Comparison of ENCODE assay signal across 8 cellular contexts in the genomic region with DNA sequence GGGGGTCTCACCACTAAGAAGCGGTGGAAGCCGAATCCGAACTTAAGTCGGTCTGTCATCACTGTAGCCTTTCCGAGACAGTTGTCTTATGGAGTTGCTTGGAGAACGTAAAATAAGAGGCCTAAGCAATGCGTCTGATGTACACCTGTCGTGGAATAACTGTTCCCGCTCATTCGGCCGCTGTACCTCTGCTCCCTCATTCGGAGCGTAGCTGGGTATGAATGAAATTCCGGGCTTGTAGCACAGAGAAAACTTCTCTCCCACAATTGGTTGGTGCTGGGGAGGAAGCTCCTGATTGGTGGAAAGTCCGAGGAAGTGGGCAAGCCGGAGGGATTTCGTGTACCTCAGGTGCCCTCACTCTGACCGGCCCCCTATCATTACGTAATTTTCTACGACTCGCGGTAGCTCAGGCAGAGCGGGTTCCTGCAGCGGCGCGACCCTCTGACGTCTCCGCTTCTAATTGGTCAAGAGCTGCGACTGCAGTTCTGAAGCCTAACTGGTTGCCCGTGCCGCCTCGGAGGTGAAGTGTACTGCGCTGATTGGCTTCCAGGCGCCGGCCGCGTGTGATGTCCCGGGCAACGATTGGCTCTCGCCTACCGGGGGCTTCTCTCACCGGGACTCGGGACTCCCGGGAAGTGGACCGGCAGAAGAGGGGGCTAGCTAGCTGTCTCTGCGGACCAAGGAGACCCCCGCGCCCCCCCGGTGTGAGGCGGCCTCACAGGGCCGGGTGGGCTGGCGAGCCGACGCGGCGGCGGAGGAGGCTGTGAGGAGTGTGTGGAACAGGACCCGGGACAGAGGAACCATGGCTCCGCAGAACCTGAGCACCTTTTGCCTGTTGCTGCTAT. TPM values are rescaled to one million over a fixed set of nuclear protein-coding genes. Genes with fewer than 3 reads are reported as not detected.
A peak's percentile ranks its signal among the peaks of the same experiment; 100 is the strongest.
DNase-seq lines count a peak whose midpoint lies in the region; ATAC-seq, FAIRE-seq and TF ChIP-seq lines count a peak whose summit lies in the region.

TSS of gene DNAJB11 (plus strand) at position 625 of the 845 bp plus-strand sequence. CDS start at position 803, 178 bp downstream.

- no peak for TF ChIP-seq EP300 in transverse colon (IDR thresholded peaks at IDR 0.05; ENCODE audit: low read depth)

- peak within 1 kb of the TSS; percentile 77 for H3K4ac ChIP-seq in trophoblast cell (ENCODE audit: low read depth, low read length)

- peak within 1 kb of the TSS; percentile 84 for H4K91ac ChIP-seq in trophoblast cell (ENCODE audit: low read depth, low read length)

- H3K9me3 ChIP-seq in adrenal gland (replicated peaks in 1 of 3): no peaks in the 10 kb centered on the region
- H3K9me3 ChIP-seq in trophoblast cell (ENCODE audit: insufficient read depth, low read depth, low read length): peaks cover 5% of the 10 kb centered on the region
- H3K9me3 ChIP-seq in transverse colon: no peaks in the 10 kb centered on the region

- H3K9ac ChIP-seq in trophoblast cell (ENCODE audit: low read length): peak within 1 kb of the TSS; percentile 98

- H4K8ac ChIP-seq in trophoblast cell (ENCODE audit: low read depth, low read length): peak within 1 kb of the TSS; percentile 97

- peak within 1 kb of the TSS; percentile 100 for H3K4me2 ChIP-seq in trophoblast cell (ENCODE audit: low read length)

- H2AFZ ChIP-seq in trophoblast cell (ENCODE audit: insufficient read depth, low read length, poor library complexity): peak within 1 kb of the TSS; percentile 95

- H3K23ac ChIP-seq in trophoblast cell (ENCODE audit: low read length): peak within 1 kb of the TSS; percentile 78

- H2BK120ac ChIP-seq in trophoblast cell (ENCODE audit: insufficient read depth, low read length, poor library complexity): peak within 1 kb of the TSS; percentile 65

- in situ Hi-C loops in transverse colon (cut with MboI; ENCODE audit: low pct_ligation_motif_present in 1 of 4, low pct_unique_long_range_greater_than_20kb in 1 of 4, low sequenced_read_pairs in 3 of 4): no loop called here

- H3K14ac ChIP-seq in trophoblast cell (ENCODE audit: low read length): peak within 1 kb of the TSS; percentile 69

- peaks cover 0 to 21% of the 10 kb centered on the region in 2 donors for H3K36me3 ChIP-seq in adrenal gland (replicated peaks in 1 of 2)
- H3K36me3 ChIP-seq in trophoblast cell (ENCODE audit: control insufficient read depth in 1 of 2, insufficient read depth in 2 of 2, low read length in 2 of 2): peaks cover 2 to 6% of the 10 kb centered on the region in 2 experiments
- peaks cover 0 to 18% (median 6%) of the 10 kb centered on the region in 4 donors for H3K36me3 ChIP-seq in transverse colon

- H3K4me3 ChIP-seq in adrenal gland (peak within 1 kb of the TSS; percentile 75 to 96 (median 89)), trophoblast cell (ENCODE audit: low read depth, low read length) (peak within 1 kb of the TSS; percentile 99), transverse colon (peak within 1 kb of the TSS; percentile 77 to 98 (median 78))

- H3K79me1 ChIP-seq in trophoblast cell (ENCODE audit: low read length): peaks cover 7% of the 10 kb centered on the region

- peak within 1 kb of the TSS; percentile 67 for H2BK5ac ChIP-seq in trophoblast cell (ENCODE audit: low read depth, low read length, poor library complexity)

- H3K79me2 ChIP-seq in trophoblast cell (ENCODE audit: control insufficient read depth, insufficient read depth, low read length, poor library complexity): peaks cover 11% of the 10 kb centered on the region

- H3K18ac ChIP-seq in trophoblast cell (ENCODE audit: low read length): peak within 1 kb of the TSS; percentile 73

- FAIRE-seq in GM12892 (lab: Jason Lieb, UNC): peak; percentile 98

- 0 to 1% (median 1%) methylated on average over 14 to 59 of the region's 59 CpGs for WGBS in adrenal gland, 4 donors
- WGBS in trophoblast cell (ENCODE audit: extremely low coverage, insufficient coverage, insufficient read length): no CpG with 5 or more reads among the region's 59 CpGs
- 1% methylated on average over 53 of the region's 59 CpGs; no CpG with 5 or more reads in 1 of the 2 donors for WGBS in transverse colon (ENCODE audit: low coverage in 1 of 2), 2 donors

- ATAC-seq in HG02852 (IDR thresholded peaks at IDR 0.05; ENCODE audit: unreplicated experiment): peak; percentile 87

- intact Hi-C loops in adrenal gland (cut with DNase I): no loop called here
- intact Hi-C loops in cardiac septum (cut with DNase I): loop anchor here (2.0 kb wide), 1 partner anchor 212 kb away; the partner anchor contains the start of gene EIF4A2
- intact Hi-C loops in transverse colon (cut with DNase I; ENCODE audit: low total_unique reads): no loop called here

- DNase-seq in GM12892 (ENCODE audit: insufficient read length) (peak; percentile 96), NCI-H146 (lab: John Stamatoyannopoulos, UW) (peak; percentile 100), T-helper 1 cell (peak; percentile 96 to 100 (median 99)), adrenal gland (peak; percentile 98 to 100 (median 100)), cardiac septum (ENCODE audit: low spot score) (peak; percentile 100), trophoblast cell (peak; percentile 100), transverse colon (peak; percentile 99)

- H3K27me3 ChIP-seq in adrenal gland: no peaks in the 10 kb centered on the region
- H3K27me3 ChIP-seq in trophoblast cell (ENCODE audit: insufficient read depth, low read length): no peaks in the 10 kb centered on the region
- no peaks in the 10 kb centered on the region for H3K27me3 ChIP-seq in transverse colon

- H4K12ac ChIP-seq in trophoblast cell (ENCODE audit: low read depth, low read length): peak within 1 kb of the TSS; percentile 76

- H3K4me1 ChIP-seq in adrenal gland (replicated peaks in 1 of 2): peaks cover 23 to 37% of the 10 kb centered on the region in 2 donors
- H3K4me1 ChIP-seq in trophoblast cell (ENCODE audit: control insufficient read depth in 1 of 2, insufficient read depth in 2 of 2, low read length in 2 of 2): peaks cover 3 to 9% of the 10 kb centered on the region in 2 experiments
- peaks cover 21 to 52% (median 34%) of the 10 kb centered on the region in 4 donors for H3K4me1 ChIP-seq in transverse colon

- H2AK5ac ChIP-seq in trophoblast cell (ENCODE audit: low read length): no peak within 1 kb of the TSS

- peak; percentile 96 for TF ChIP-seq POLR2A in GM12892 (IDR thresholded peaks at IDR 0.05; ENCODE audit: low read depth, low read length)
- peak; percentile 79 to 92 for TF ChIP-seq POLR2A in adrenal gland (IDR thresholded peaks at IDR 0.05)
- TF ChIP-seq POLR2A in transverse colon (IDR thresholded peaks at IDR 0.05): peak; percentile 87

- TF ChIP-seq CTCF in adrenal gland (IDR thresholded peaks at IDR 0.05): no peak
- no peak for TF ChIP-seq CTCF in transverse colon (IDR thresholded peaks at IDR 0.05)

- no peak within 1 kb of the TSS for H2BK12ac ChIP-seq in trophoblast cell (ENCODE audit: low read length)

- peak within 1 kb of the TSS; percentile 88 to 97 (median 92) for H3K27ac ChIP-seq in adrenal gland
- no peak within 1 kb of the TSS for H3K27ac ChIP-seq in trophoblast cell (ENCODE audit: low read depth, low read length)
- H3K27ac ChIP-seq in transverse colon: peak within 1 kb of the TSS; percentile 88 to 96 (median 94)

RNA-seq across cellular contexts. Expression of gene DNAJB11, which starts in this region (rescaled TPM):
- 37.1 TPM for polyA plus RNA-seq in GM12892 (2012; ENCODE audit: missing spikeins)
- total RNA-seq in adrenal gland (10 to 100 TPM; 20.1 to 70.9 (median 33.1) TPM), cardiac septum (34.3 TPM), transverse colon (10 to 100 TPM; 15.7 to 50.0 (median 29.4) TPM)
- polyA plus RNA-seq in adrenal gland: 10 to 100 TPM; 41.8 to 93.2 (median 50.1) TPM
- polyA plus RNA-seq in trophoblast cell (2013): 116 and 119 TPM in 2 replicates
